26 cellular contexts compared by ENCODE assay signal in the genomic region with DNA sequence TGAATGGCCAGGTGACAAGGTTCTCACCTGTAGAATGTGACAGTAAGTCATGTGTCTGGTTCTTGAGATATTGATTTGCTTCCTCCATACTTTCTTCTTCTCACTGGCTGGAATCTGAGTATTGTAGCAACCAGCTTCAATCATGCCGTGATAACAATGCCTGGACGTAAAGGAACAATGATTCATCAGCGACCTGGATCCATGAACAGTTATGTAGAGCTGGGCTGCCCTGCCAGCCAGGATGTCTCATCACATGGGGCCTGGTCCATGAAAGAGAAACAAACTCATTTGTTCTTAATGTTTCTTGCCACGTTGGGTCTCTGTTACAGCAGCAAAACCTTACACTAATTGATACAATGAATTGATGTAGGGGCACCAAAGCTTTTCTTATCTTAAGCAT.
"Had no signal": no experiment of that assay in that cellular context is flagged by ENCODE, and none has a peak within 500 bp of the region (broad histone marks: within the 10 kb centered on the region; RNA-seq: fewer than 3 reads in every experiment).

No MANE protein-coding gene starts in this region.

- H3K9me3 Mint-ChIP-seq: memory B cell had no signal

- H3K27ac ChIP-seq: hepatocyte, ovary, psoas muscle, right atrium auricular region, thoracic aorta, upper lobe of left lung had no signal

- H3K27me3 ChIP-seq: hepatocyte, ovary, right atrium auricular region, upper lobe of left lung had no signal

- H3K27me3 Mint-ChIP-seq: activated CD4-positive, alpha-beta T cell treated with anti-CD3 and anti-CD28 coated beads, Interleukin-2, amount 10 ng/mL, durations not matched to agents 24 days and 14 days; activated CD8-positive, alpha-beta memory T cell treated with anti-CD3 and anti-CD28 coated beads, Interleukin-2, amount 10 ng/mL, durations not matched to agents 7 days and 5 days; activated naive CD4-positive, alpha-beta T cell treated with anti-CD3 and anti-CD28 coated beads, Interleukin-2, amount 10 ng/mL, durations not matched to agents 7 days and 5 days; effector memory CD8-positive, alpha-beta T cell; memory B cell; natural killer cell treated with Interleukin-12 subunit alpha and Interleukin-12 subunit beta and Interleukin-15 and Interleukin-18, amount 100 ng/mL, for 72 hours; T-helper 17 cell had no signal

- H3K79me2 ChIP-seq: hepatocyte had no signal

- H2AFZ ChIP-seq: hepatocyte had no signal

- H3K4me1 Mint-ChIP-seq: activated CD4-positive, alpha-beta T cell treated with anti-CD3 and anti-CD28 coated beads, Interleukin-2, amount 10 ng/mL, durations not matched to agents 24 days and 14 days; activated CD8-positive, alpha-beta memory T cell treated with anti-CD3 and anti-CD28 coated beads, Interleukin-2, amount 10 ng/mL, durations not matched to agents 7 days and 5 days; activated naive CD4-positive, alpha-beta T cell treated with anti-CD3 and anti-CD28 coated beads, Interleukin-2, amount 10 ng/mL, durations not matched to agents 7 days and 5 days; immature natural killer cell; memory B cell; T-helper 17 cell had no signal

- DNase-seq: activated CD4-positive, alpha-beta T cell treated with anti-CD3 and anti-CD28 coated beads, Interleukin-2, amount 10 ng/mL, durations not matched to agents 24 days and 14 days; activated CD8-positive, alpha-beta memory T cell treated with anti-CD3 and anti-CD28 coated beads, Interleukin-2, amount 10 ng/mL, durations not matched to agents 7 days and 5 days; activated CD8-positive, alpha-beta T cell treated with anti-CD3 and anti-CD28 coated beads for 36 hours; activated effector memory CD4-positive, alpha-beta T cell treated with anti-CD3 and anti-CD28 coated beads, Interleukin-2, amount 50 U/mL, for 16 hours; activated naive CD4-positive, alpha-beta T cell treated with anti-CD3 and anti-CD28 coated beads, Interleukin-2, amount 10 ng/mL, durations not matched to agents 7 days and 5 days; activated T-cell treated with anti-CD3 and anti-CD28 coated beads for 4 hours; amygdala; central memory CD4-positive, alpha-beta T cell; effector memory CD8-positive, alpha-beta T cell; foreskin melanocyte; glutamatergic neuron; immature natural killer cell; left ventricle myocardium superior; ovary; psoas muscle; stimulated activated CD4-positive, alpha-beta T cell treated with anti-CD3 and anti-CD28 coated beads, Interleukin-4, amount 100 ng/mL, for 24 hours; stimulated activated naive CD4-positive, alpha-beta T cell treated with Interleukin-2 at 50 U/mL for 16 hours; SW 1271; T-helper 17 cell; upper lobe of left lung had no signal

- H3K36me3 ChIP-seq: ovary, right atrium auricular region, thoracic aorta, upper lobe of left lung had no signal

- H3K9me3 ChIP-seq: ovary, psoas muscle, right atrium auricular region, thoracic aorta, upper lobe of left lung had no signal

- H3K4me1 ChIP-seq: psoas muscle, right atrium auricular region, upper lobe of left lung had no signal

- H3K4me3 Mint-ChIP-seq: activated CD4-positive, alpha-beta T cell treated with anti-CD3 and anti-CD28 coated beads, Interleukin-2, amount 10 ng/mL, durations not matched to agents 24 days and 14 days; activated CD8-positive, alpha-beta memory T cell treated with anti-CD3 and anti-CD28 coated beads, Interleukin-2, amount 10 ng/mL, durations not matched to agents 7 days and 5 days; activated CD8-positive, alpha-beta T cell treated with anti-CD3 and anti-CD28 coated beads for 36 hours; activated naive CD4-positive, alpha-beta T cell treated with anti-CD3 and anti-CD28 coated beads, Interleukin-2, amount 10 ng/mL, durations not matched to agents 7 days and 5 days; effector memory CD8-positive, alpha-beta T cell; immature natural killer cell; memory B cell; natural killer cell treated with Interleukin-12 subunit alpha and Interleukin-12 subunit beta and Interleukin-15 and Interleukin-18, amount 100 ng/mL, for 72 hours; T-helper 17 cell had no signal

- H3K4me2 ChIP-seq: hepatocyte had no signal

- H3K36me3 Mint-ChIP-seq: activated CD8-positive, alpha-beta memory T cell treated with anti-CD3 and anti-CD28 coated beads, Interleukin-2, amount 10 ng/mL, durations not matched to agents 7 days and 5 days; activated naive CD4-positive, alpha-beta T cell treated with anti-CD3 and anti-CD28 coated beads, Interleukin-2, amount 10 ng/mL, durations not matched to agents 7 days and 5 days; memory B cell; natural killer cell treated with Interleukin-12 subunit alpha and Interleukin-12 subunit beta and Interleukin-15 and Interleukin-18, amount 100 ng/mL, for 72 hours had no signal

- ATAC-seq: activated CD4-positive, CD25-positive, alpha-beta regulatory T cell treated with anti-CD3 and anti-CD28 coated beads, Interleukin-2, amount 50 U/mL, for 24 hours; activated CD8-positive, alpha-beta memory T cell treated with anti-CD3 and anti-CD28 coated beads, Interleukin-2, amount 10 ng/mL, durations not matched to agents 7 days and 5 days; activated CD8-positive, alpha-beta T cell treated with anti-CD3 and anti-CD28 coated beads for 36 hours; effector memory CD8-positive, alpha-beta T cell; left ventricle myocardium superior; natural killer cell treated with Interleukin-12 subunit alpha and Interleukin-12 subunit beta and Interleukin-15 and Interleukin-18, amount 100 ng/mL, for 72 hours; psoas muscle; T-helper 17 cell had no signal

- H3K27ac Mint-ChIP-seq: activated CD4-positive, alpha-beta T cell treated with anti-CD3 and anti-CD28 coated beads, Interleukin-2, amount 10 ng/mL, durations not matched to agents 24 days and 14 days; activated CD8-positive, alpha-beta memory T cell treated with anti-CD3 and anti-CD28 coated beads, Interleukin-2, amount 10 ng/mL, durations not matched to agents 7 days and 5 days; activated CD8-positive, alpha-beta T cell treated with anti-CD3 and anti-CD28 coated beads for 36 hours; activated naive CD4-positive, alpha-beta T cell treated with anti-CD3 and anti-CD28 coated beads, Interleukin-2, amount 10 ng/mL, durations not matched to agents 7 days and 5 days; effector memory CD8-positive, alpha-beta T cell; immature natural killer cell; memory B cell; natural killer cell treated with Interleukin-12 subunit alpha and Interleukin-12 subunit beta and Interleukin-15 and Interleukin-18, amount 100 ng/mL, for 72 hours; T-helper 17 cell had no signal

- H3K4me3 ChIP-seq: hepatocyte, ovary, psoas muscle, right atrium auricular region, thoracic aorta, upper lobe of left lung had no signal
